In genomic region chr5:177276886-177277285, GRCh38 we compare ENCODE assay signal across 20 cellular contexts. TPM values are rescaled to one million over a fixed set of nuclear protein-coding genes. Genes with fewer than 3 reads are reported as not detected.
DNase-seq lines count a peak whose midpoint lies in the region; ATAC-seq and TF ChIP-seq lines count a peak whose summit lies in the region.
"Had no signal": no experiment of that assay in that cellular context is flagged by ENCODE, and none has a peak within 500 bp of the region (broad histone marks: within the 10 kb centered on the region; RNA-seq: fewer than 3 reads in every experiment).

No MANE protein-coding gene starts in this region.

- TF ChIP-seq CTCF in Calu3 (IDR thresholded peaks at IDR 0.05; ENCODE audit: unreplicated experiment): no peak

- H3K9me3 Mint-ChIP-seq in T-helper 2 cell treated with Interferon-gamma antibody and Interleukin-4, amounts not matched to agents 5 μg/mL and 100 μg/mL, for 36 hours: no peaks in the 10 kb centered on the region
- H3K9me3 Mint-ChIP-seq in Calu3 (ENCODE audit: low read depth, unreplicated experiment): no peaks in the 10 kb centered on the region
- H3K9me3 Mint-ChIP-seq in activated naive CD8-positive, alpha-beta T cell treated with anti-CD3 and anti-CD28 coated beads, Interleukin-2, amount 50 U/mL, for 24 hours: no peaks in the 10 kb centered on the region
- no peaks in the 10 kb centered on the region for H3K9me3 Mint-ChIP-seq in memory B cell
- H3K9me3 Mint-ChIP-seq: CD4-positive, alpha-beta T cell; central memory CD8-positive, alpha-beta T cell had no signal

- CTCF ChIA-PET in Calu3 (lab: Charles Lee): interaction anchor here (0.7 kb wide), 1 partner anchor 20 kb away, joined by 3 read pairs; no protein-coding TSS in a partner anchor

- no peaks in the 10 kb centered on the region for H3K27me3 Mint-ChIP-seq in T-helper 2 cell treated with Interferon-gamma antibody and Interleukin-4, amounts not matched to agents 5 μg/mL and 100 μg/mL, for 36 hours (ENCODE audit: low read depth)
- H3K27me3 Mint-ChIP-seq in Calu3 (ENCODE audit: unreplicated experiment) (no peaks in the 10 kb centered on the region), memory B cell (no peaks in the 10 kb centered on the region)
- H3K27me3 Mint-ChIP-seq in activated naive CD8-positive, alpha-beta T cell treated with anti-CD3 and anti-CD28 coated beads, Interleukin-2, amount 50 U/mL, for 24 hours: no peaks in the 10 kb centered on the region
- H3K27me3 Mint-ChIP-seq: CD4-positive, alpha-beta T cell; central memory CD8-positive, alpha-beta T cell had no signal

- BruUV-seq in Calu3 (replicated peaks; lab: Mats Ljungman, UMichigan): no TSS peak

- peaks cover 13% of the 10 kb centered on the region for H3K4me1 Mint-ChIP-seq in T-helper 2 cell treated with Interferon-gamma antibody and Interleukin-4, amounts not matched to agents 5 μg/mL and 100 μg/mL, for 36 hours (ENCODE audit: low read depth)
- H3K4me1 Mint-ChIP-seq in Calu3 (ENCODE audit: low read depth, unreplicated experiment) (no peaks in the 10 kb centered on the region), memory B cell (no peaks in the 10 kb centered on the region)
- peaks cover 2% of the 10 kb centered on the region for H3K4me1 Mint-ChIP-seq in activated naive CD8-positive, alpha-beta T cell treated with anti-CD3 and anti-CD28 coated beads, Interleukin-2, amount 50 U/mL, for 24 hours

- peak overlapping the region; percentile 73 for H3K27ac Mint-ChIP-seq in T-helper 2 cell treated with Interferon-gamma antibody and Interleukin-4, amounts not matched to agents 5 μg/mL and 100 μg/mL, for 36 hours
- peak overlapping the region; percentile 4 for H3K27ac Mint-ChIP-seq in Calu3 (ENCODE audit: unreplicated experiment)
- H3K27ac Mint-ChIP-seq in activated naive CD8-positive, alpha-beta T cell treated with anti-CD3 and anti-CD28 coated beads, Interleukin-2, amount 50 U/mL, for 24 hours: peak overlapping the region; percentile 52
- peak overlapping the region; percentile 60 for H3K27ac Mint-ChIP-seq in memory B cell
- H3K27ac Mint-ChIP-seq: CD4-positive, alpha-beta T cell had no signal

- no peak overlapping the region for H3K4me3 Mint-ChIP-seq in T-helper 2 cell treated with Interferon-gamma antibody and Interleukin-4, amounts not matched to agents 5 μg/mL and 100 μg/mL, for 36 hours
- H3K4me3 Mint-ChIP-seq in Calu3 (ENCODE audit: low read depth, unreplicated experiment) (no peak overlapping the region), memory B cell (no peak overlapping the region)
- H3K4me3 Mint-ChIP-seq in activated naive CD8-positive, alpha-beta T cell treated with anti-CD3 and anti-CD28 coated beads, Interleukin-2, amount 50 U/mL, for 24 hours: no peak overlapping the region
- H3K4me3 Mint-ChIP-seq: CD4-positive, alpha-beta T cell; central memory CD8-positive, alpha-beta T cell had no signal

- intact Hi-C loops in Calu3 (cut with micrococcal nuclease; ENCODE audit: unreplicated experiment): no loop called here

- H3K36me3 Mint-ChIP-seq in T-helper 2 cell treated with Interferon-gamma antibody and Interleukin-4, amounts not matched to agents 5 μg/mL and 100 μg/mL, for 36 hours (ENCODE audit: low read depth): peaks cover 44% of the 10 kb centered on the region
- H3K36me3 Mint-ChIP-seq in Calu3 (ENCODE audit: insufficient read depth, unreplicated experiment) (peaks cover 17% of the 10 kb centered on the region), memory B cell (peaks cover 37% of the 10 kb centered on the region)
- peaks cover 40% of the 10 kb centered on the region for H3K36me3 Mint-ChIP-seq in activated naive CD8-positive, alpha-beta T cell treated with anti-CD3 and anti-CD28 coated beads, Interleukin-2, amount 50 U/mL, for 24 hours (ENCODE audit: low read depth)

- no peak for ATAC-seq in activated naive CD8-positive, alpha-beta T cell treated with anti-CD3 and anti-CD28 coated beads, Interleukin-2, amount 50 U/mL, for 24 hours
- ATAC-seq in memory B cell (ENCODE audit: low read depth): no peak
- ATAC-seq in GM19467 (IDR thresholded peaks at IDR 0.05; ENCODE audit: unreplicated experiment): no peak
- ATAC-seq: activated CD4-positive, CD25-positive, alpha-beta regulatory T cell treated with anti-CD3 and anti-CD28 coated beads, Interleukin-2, amount 50 U/mL, for 24 hours; left colon; Right ventricle myocardium inferior had no signal

- DNase-seq in T-helper 2 cell treated with Interferon-gamma antibody and Interleukin-4, amounts not matched to agents 5 μg/mL and 100 μg/mL, for 36 hours (ENCODE audit: low spot score): no peak
- DNase-seq in T-helper 2 cell (no peak), Calu3 (no peak), memory B cell (ENCODE audit: low spot score in 2 of 2) (no peak), RPMI8226 (no peak), NCI-H1105 treated with DMSO at 0.1 percent for 48 hours (lab: John Stamatoyannopoulos, UW) (no peak)
- DNase-seq in activated naive CD8-positive, alpha-beta T cell treated with anti-CD3 and anti-CD28 coated beads, Interleukin-2, amount 50 U/mL, for 24 hours: no peak
- DNase-seq: 8988T; activated gamma-delta T cell treated with Interleukin-2 at 50 U/mL for 16 hours; CD4-positive, alpha-beta T cell; heart left ventricle; left colon; NCI-H2081 treated with DMSO at 0.1 percent for 48 hours; NCI-H446; occipital lobe; stimulated activated CD4-positive, alpha-beta T cell treated with anti-CD3 and anti-CD28 coated beads, Interleukin-1b, Interleukin-23, amount 100 ng/mL, for 48 hours had no signal

RNA-seq across cellular contexts. Expression of gene RAB24, which starts 26.6 kb away (rescaled TPM):
- total RNA-seq in Calu3 (2022): 34.0 and 41.1 TPM in 2 replicates

RNA-seq across cellular contexts. Expression of gene PRELID1, which starts 26.7 kb away (rescaled TPM):
- total RNA-seq in Calu3 (2022): 215 and 217 TPM in 2 replicates

RNA-seq across cellular contexts. Expression of gene MXD3, which starts 34.8 kb away (rescaled TPM):
- 24.3 and 36.3 TPM in 2 replicates for total RNA-seq in Calu3 (2022)

Comparison
In these comparisons a context has a peak if more than half of its experiments do, and no peak if none do; other contexts are left out.
1. H3K27ac Mint-ChIP-seq: peak in every context shown above with its lines; median percentile 73 in T-helper 2 cell treated with Interferon-gamma antibody and Interleukin-4, amounts not matched to agents 5 μg/mL and 100 μg/mL, for 36 hours; 60 in memory B cell; 52 in activated naive CD8-positive, alpha-beta T cell treated with anti-CD3 and anti-CD28 coated beads, Interleukin-2, amount 50 U/mL, for 24 hours; 4 in Calu3.